26 cellular contexts compared by ENCODE assay signal in genomic region chrX:33171071-33171470, GRCh38.
"Had no signal": no experiment of that assay in that cellular context is flagged by ENCODE, and none has a peak within 500 bp of the region (broad histone marks: within the 10 kb centered on the region; RNA-seq: fewer than 3 reads in every experiment).

No MANE protein-coding gene starts in this region.

- ATAC-seq: left cardiac atrium; lower lobe of right lung; natural killer cell treated with Interleukin-12 subunit alpha and Interleukin-12 subunit beta and Interleukin-15 and Interleukin-18, amount 100 ng/mL, for 72 hours; stimulated activated naive CD8-positive, alpha-beta T cell treated with anti-CD3 and anti-CD28 coated beads, Interleukin-15, Interleukin-2, amounts not matched to agents 100 U/mL and 50 U/mL, for 24 hours had no signal

- H3K27me3 ChIP-seq: hepatocyte, neural progenitor cell, ovary, right atrium auricular region, sigmoid colon, suprapubic skin, thyroid gland, uterus had no signal

- H3K27ac Mint-ChIP-seq: endodermal cell; memory B cell; mesothelial cell of epicardium; natural killer cell treated with Interleukin-12 subunit alpha and Interleukin-12 subunit beta and Interleukin-15 and Interleukin-18, amount 100 ng/mL, for 72 hours; neural progenitor cell; type B pancreatic cell had no signal

- H3K4me3 ChIP-seq: hepatocyte, left ventricle myocardium inferior, lower lobe of right lung, neural progenitor cell, ovary, right atrium auricular region, sigmoid colon, skin epidermis, suprapubic skin, thyroid gland, uterus had no signal

- H3K4me3 Mint-ChIP-seq: endodermal cell; memory B cell; mesothelial cell of epicardium; natural killer cell treated with Interleukin-12 subunit alpha and Interleukin-12 subunit beta and Interleukin-15 and Interleukin-18, amount 100 ng/mL, for 72 hours; neural progenitor cell; type B pancreatic cell had no signal

- H2AFZ ChIP-seq: hepatocyte, neural progenitor cell had no signal

- H3K27me3 Mint-ChIP-seq: memory B cell; natural killer cell treated with Interleukin-12 subunit alpha and Interleukin-12 subunit beta and Interleukin-15 and Interleukin-18, amount 100 ng/mL, for 72 hours had no signal

- H3K27ac ChIP-seq: hepatocyte, left ventricle myocardium inferior, lower lobe of right lung, neural progenitor cell, ovary, right atrium auricular region, sigmoid colon, skin epidermis, suprapubic skin, thyroid gland, uterus had no signal

- H3K4me1 ChIP-seq: left ventricle myocardium inferior, lower lobe of right lung, neural progenitor cell, right atrium auricular region, sigmoid colon, suprapubic skin, thyroid gland, uterus had no signal

- DNase-seq: dermis blood vessel endothelial cell; endodermal cell; erythroblast; foreskin melanocyte; head of caudate nucleus; kidney; left cardiac atrium; left ventricle myocardium inferior; lower lobe of right lung; nucleus accumbens; ovary; sigmoid colon; stimulated activated CD4-positive, alpha-beta T cell treated with anti-CD3 and anti-CD28 coated beads, Interleukin-12 subunit alpha, Interleukin-12 subunit beta, amount 100 ng/mL, for 4 hours; stimulated activated CD4-positive, alpha-beta T cell treated with anti-CD3 and anti-CD28 coated beads, Interleukin-2, amount 100 ng/mL, for 48 hours; stimulated activated naive CD8-positive, alpha-beta T cell treated with anti-CD3 and anti-CD28 coated beads, Interleukin-15, Interleukin-2, amounts not matched to agents 100 U/mL and 50 U/mL, for 24 hours; thyroid gland; uterus had no signal

- H3K36me3 Mint-ChIP-seq: memory B cell; natural killer cell treated with Interleukin-12 subunit alpha and Interleukin-12 subunit beta and Interleukin-15 and Interleukin-18, amount 100 ng/mL, for 72 hours; neural progenitor cell; type B pancreatic cell had no signal

- H3K36me3 ChIP-seq: left ventricle myocardium inferior, lower lobe of right lung, neural progenitor cell, ovary, right atrium auricular region, sigmoid colon, suprapubic skin, thyroid gland, uterus had no signal

- H3K4me1 Mint-ChIP-seq: memory B cell, neural progenitor cell had no signal

- H3K79me2 ChIP-seq: hepatocyte had no signal

- H3K4me2 ChIP-seq: hepatocyte, neural progenitor cell had no signal

- H3K9me3 Mint-ChIP-seq: endodermal cell; memory B cell; natural killer cell treated with Interleukin-12 subunit alpha and Interleukin-12 subunit beta and Interleukin-15 and Interleukin-18, amount 100 ng/mL, for 72 hours; neural progenitor cell; type B pancreatic cell had no signal
